Comparison of ENCODE assay signal across 13 cellular contexts in the genomic region with DNA sequence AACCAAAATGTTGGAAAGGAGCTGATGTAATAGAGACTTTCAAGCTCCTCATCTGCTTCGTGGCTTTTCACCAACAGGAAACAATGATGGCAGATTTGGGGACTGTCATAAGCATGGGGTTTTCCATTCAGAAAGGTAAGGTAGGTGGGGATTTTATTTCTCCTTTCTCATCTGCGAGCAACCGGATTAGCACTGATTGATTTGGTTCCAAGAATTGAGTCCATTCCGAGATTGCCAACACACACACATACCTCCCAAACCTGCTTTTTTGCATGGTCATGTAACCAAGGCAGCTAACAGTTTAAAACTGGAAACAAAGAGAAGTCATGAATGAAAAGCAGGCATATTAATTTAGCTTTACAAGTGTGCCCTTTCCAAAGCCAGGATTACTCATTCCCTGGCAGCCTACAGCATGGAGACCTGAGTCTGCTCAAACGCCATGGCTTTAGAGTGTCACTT.
DNase-seq lines count a peak whose midpoint lies in the region; ATAC-seq and TF ChIP-seq lines count a peak whose summit lies in the region.
"Had no signal": no experiment of that assay in that cellular context is flagged by ENCODE, and none has a peak within 500 bp of the region (broad histone marks: within the 10 kb centered on the region; RNA-seq: fewer than 3 reads in every experiment).

No MANE protein-coding gene starts in this region.

- H3K9ac ChIP-seq in PC-3 (ENCODE audit: low read length): no peak overlapping the region

- POLR2A ChIA-PET in PC-3 (lab: Charles Lee; ENCODE audit: unreplicated experiment): no interaction called here

- no peaks in the 10 kb centered on the region for H3K9me3 Mint-ChIP-seq in stimulated activated naive CD8-positive, alpha-beta T cell treated with anti-CD3 and anti-CD28 coated beads, Interleukin-15, amount 100 ng/mL, for 72 hours
- H3K9me3 Mint-ChIP-seq: type B pancreatic cell had no signal

- CTCF ChIA-PET in PC-3 (lab: Charles Lee): no interaction called here

- intact Hi-C loops in PC-3 (cut with micrococcal nuclease): loop anchor here (5.0 kb wide), 2 partner anchors 128 to 573 kb away; a partner anchor contains a TSS

- DNase-seq in NCI-H1092 (lab: John Stamatoyannopoulos, UW): peak; percentile 11
- no peak for DNase-seq in NCI-H1092 treated with DMSO at 0.1 percent for 48 hours (lab: John Stamatoyannopoulos, UW)
- DNase-seq in PC-3: peak; percentile 55
- DNase-seq in fibroblast of pulmonary artery (ENCODE audit: low read depth): peak; percentile 40
- peak; percentile 5 to 17 for DNase-seq in stimulated activated naive CD8-positive, alpha-beta T cell treated with anti-CD3 and anti-CD28 coated beads, Interleukin-15, amount 100 ng/mL, for 72 hours
- DNase-seq in NCI-H1417 treated with DMSO at 0.1 percent for 48 hours (lab: John Stamatoyannopoulos, UW): no peak
- no peak for DNase-seq in T-helper 1 cell
- DNase-seq: midbrain, NCI-H2171 had no signal

- H3K27ac Mint-ChIP-seq in stimulated activated naive CD8-positive, alpha-beta T cell treated with anti-CD3 and anti-CD28 coated beads, Interleukin-15, amount 100 ng/mL, for 72 hours: peak overlapping the region; percentile 62 to 95

- peaks cover 15% of the 10 kb centered on the region; the same call in 1 of the 2 replicates for H3K4me1 ChIP-seq in PC-3 (ENCODE audit: insufficient read depth, low read length)

- H3K27ac ChIP-seq in PC-3 (ENCODE audit: low read length): no peak overlapping the region
- H3K27ac ChIP-seq: epithelial cell of prostate, HL-60 had no signal

- H2AFZ ChIP-seq in PC-3 (ENCODE audit: low read length): peak overlapping the region; percentile 34; the same call in 1 of the 2 replicates

- no TSS peak for BruUV-seq in PC-3 (replicated peaks; lab: Mats Ljungman, UMichigan)

- no peaks in the 10 kb centered on the region for H3K79me2 ChIP-seq in PC-3 (ENCODE audit: low read length)

- no peaks in the 10 kb centered on the region for H3K9me3 ChIP-seq in PC-3 (ENCODE audit: low read length)

- no peaks in the 10 kb centered on the region for H3K9me2 ChIP-seq in PC-3 (replicated peaks; ENCODE audit: low read length)

- no peak overlapping the region for H3K4me2 ChIP-seq in PC-3 (ENCODE audit: low read length)

- peaks cover 36% of the 10 kb centered on the region for H3K27me3 Mint-ChIP-seq in stimulated activated naive CD8-positive, alpha-beta T cell treated with anti-CD3 and anti-CD28 coated beads, Interleukin-15, amount 100 ng/mL, for 72 hours

- no peak overlapping the region for H3K4me3 ChIP-seq in PC-3 (ENCODE audit: low read length)
- H3K4me3 ChIP-seq in fibroblast of pulmonary artery (replicated peaks; ENCODE audit: low read depth, low read length): no peak overlapping the region

- no peak for TF ChIP-seq CTCF in PC-3 (conservative IDR thresholded peaks at IDR 0.05; ENCODE audit: low read depth, low read length)
- no peak for TF ChIP-seq CTCF in fibroblast of pulmonary artery (IDR thresholded peaks at IDR 0.05; ENCODE audit: low read length, missing control alignments)

- peaks cover 15% of the 10 kb centered on the region for H3K4me1 Mint-ChIP-seq in stimulated activated naive CD8-positive, alpha-beta T cell treated with anti-CD3 and anti-CD28 coated beads, Interleukin-15, amount 100 ng/mL, for 72 hours

- H3K36me3 ChIP-seq in PC-3 (ENCODE audit: low read depth, low read length): no peaks in the 10 kb centered on the region

- ATAC-seq in PC-3: peak; percentile 85
- peak; percentile 84 for ATAC-seq in stimulated activated naive CD8-positive, alpha-beta T cell treated with anti-CD3 and anti-CD28 coated beads, Interleukin-15, amount 100 ng/mL, for 72 hours
- no peak for ATAC-seq in GM21723 (IDR thresholded peaks at IDR 0.05; ENCODE audit: unreplicated experiment)

- no peak overlapping the region for H3K4me3 Mint-ChIP-seq in stimulated activated naive CD8-positive, alpha-beta T cell treated with anti-CD3 and anti-CD28 coated beads, Interleukin-15, amount 100 ng/mL, for 72 hours
- H3K4me3 Mint-ChIP-seq: type B pancreatic cell had no signal

- H4K20me1 ChIP-seq in PC-3 (ENCODE audit: low read length): no peaks in the 10 kb centered on the region

- H3F3A ChIP-seq in PC-3 (ENCODE audit: low read length, unreplicated experiment): no peaks in the 10 kb centered on the region

- H3K27me3 ChIP-seq in PC-3 (ENCODE audit: low read length): no peaks in the 10 kb centered on the region

Comparison
In these comparisons a context has a peak if more than half of its experiments do, and no peak if none do; other contexts are left out.
1. DNase-seq: peak in NCI-H1092 (single experiment), PC-3 (single experiment), fibroblast of pulmonary artery (single experiment) and stimulated activated naive CD8-positive, alpha-beta T cell treated with anti-CD3 and anti-CD28 coated beads, Interleukin-15, amount 100 ng/mL, for 72 hours (2 of 2); none in NCI-H1092 treated with DMSO at 0.1 percent for 48 hours (single experiment), NCI-H1417 treated with DMSO at 0.1 percent for 48 hours (single experiment) and T-helper 1 cell (0 of 5).